21 cellular contexts compared by ENCODE assay signal in genomic region chr1:246661451-246661850, GRCh38.
"Had no signal": no experiment of that assay in that cellular context is flagged by ENCODE, and none has a peak within 500 bp of the region (broad histone marks: within the 10 kb centered on the region; RNA-seq: fewer than 3 reads in every experiment).

No MANE protein-coding gene starts in this region.

- H3K36me3 ChIP-seq: breast epithelium, colonic mucosa had no signal

- DNase-seq: activated CD4-positive, alpha-beta memory T cell treated with anti-CD3 and anti-CD28 coated beads, Interleukin-2, amount 10 ng/mL, durations not matched to agents 7 days and 5 days; activated CD4-positive, alpha-beta T cell treated with anti-CD3 and anti-CD28 coated beads for 48 hours; activated CD8-positive, alpha-beta memory T cell treated with anti-CD3 and anti-CD28 coated beads, Interleukin-2, amount 10 ng/mL, durations not matched to agents 7 days and 5 days; activated naive CD4-positive, alpha-beta T cell treated with Interleukin-2 at 50 U/mL for 16 hours; activated naive CD8-positive, alpha-beta T cell treated with anti-CD3 and anti-CD28 coated beads for 36 hours; colonic mucosa; dorsolateral prefrontal cortex; effector memory CD8-positive, alpha-beta T cell; foreskin melanocyte; immature natural killer cell; left ventricle myocardium inferior; naive thymus-derived CD8-positive, alpha-beta T cell; retina; stimulated activated CD4-positive, alpha-beta T cell treated with anti-CD3 and anti-CD28 coated beads, Interleukin-4, amount 100 ng/mL, for 1 hour; stimulated activated naive CD8-positive, alpha-beta T cell treated with anti-CD3 and anti-CD28 coated beads, Interleukin-15, Interleukin-2, amounts not matched to agents 100 U/mL and 50 U/mL, for 24 hours; substantia nigra; thyroid gland had no signal

- H3K27me3 ChIP-seq: breast epithelium, colonic mucosa, dorsolateral prefrontal cortex, thyroid gland had no signal

- H3K9me3 ChIP-seq: breast epithelium, colonic mucosa, left ventricle myocardium inferior, thyroid gland had no signal

- H3K27ac ChIP-seq: breast epithelium, colonic mucosa, dorsolateral prefrontal cortex, left ventricle myocardium inferior, thyroid gland had no signal

- H3K4me3 ChIP-seq: breast epithelium, colonic mucosa, dorsolateral prefrontal cortex, left ventricle myocardium inferior, thyroid gland had no signal

- H3K4me1 Mint-ChIP-seq: activated CD4-positive, alpha-beta memory T cell treated with anti-CD3 and anti-CD28 coated beads, Interleukin-2, amount 10 ng/mL, durations not matched to agents 7 days and 5 days; activated CD8-positive, alpha-beta memory T cell treated with anti-CD3 and anti-CD28 coated beads, Interleukin-2, amount 10 ng/mL, durations not matched to agents 7 days and 5 days; activated naive CD8-positive, alpha-beta T cell treated with anti-CD3 and anti-CD28 coated beads for 36 hours; central memory CD8-positive, alpha-beta T cell had no signal

- H3K9me3 Mint-ChIP-seq: activated CD4-positive, alpha-beta memory T cell treated with anti-CD3 and anti-CD28 coated beads, Interleukin-2, amount 10 ng/mL, durations not matched to agents 7 days and 5 days; activated naive CD8-positive, alpha-beta T cell treated with anti-CD3 and anti-CD28 coated beads for 36 hours; activated T-helper 2 cell treated with anti-CD3 and anti-CD28 coated beads, Interferon-gamma antibody, Interleukin-2, Interleukin-4, amounts not matched to agents 10 μg/mL and 5 μg/mL and 100 μg/mL, durations not matched to agents 14 hours and 24 hours and 36 hours; central memory CD8-positive, alpha-beta T cell; effector memory CD8-positive, alpha-beta T cell; immature natural killer cell; naive thymus-derived CD8-positive, alpha-beta T cell had no signal

- H3K4me3 Mint-ChIP-seq: activated CD4-positive, alpha-beta memory T cell treated with anti-CD3 and anti-CD28 coated beads, Interleukin-2, amount 10 ng/mL, durations not matched to agents 7 days and 5 days; activated CD8-positive, alpha-beta memory T cell treated with anti-CD3 and anti-CD28 coated beads, Interleukin-2, amount 10 ng/mL, durations not matched to agents 7 days and 5 days; activated naive CD8-positive, alpha-beta T cell treated with anti-CD3 and anti-CD28 coated beads for 36 hours; central memory CD8-positive, alpha-beta T cell; effector memory CD8-positive, alpha-beta T cell; immature natural killer cell; naive thymus-derived CD8-positive, alpha-beta T cell had no signal

- H3K4me1 ChIP-seq: breast epithelium, colonic mucosa, left ventricle myocardium inferior, thyroid gland had no signal

- H3K27me3 Mint-ChIP-seq: activated CD4-positive, alpha-beta memory T cell treated with anti-CD3 and anti-CD28 coated beads, Interleukin-2, amount 10 ng/mL, durations not matched to agents 7 days and 5 days; activated CD8-positive, alpha-beta memory T cell treated with anti-CD3 and anti-CD28 coated beads, Interleukin-2, amount 10 ng/mL, durations not matched to agents 7 days and 5 days; activated naive CD8-positive, alpha-beta T cell treated with anti-CD3 and anti-CD28 coated beads for 36 hours; central memory CD8-positive, alpha-beta T cell; effector memory CD8-positive, alpha-beta T cell; naive thymus-derived CD8-positive, alpha-beta T cell had no signal

- ATAC-seq: activated CD8-positive, alpha-beta memory T cell treated with anti-CD3 and anti-CD28 coated beads, Interleukin-2, amount 10 ng/mL, durations not matched to agents 7 days and 5 days; effector memory CD8-positive, alpha-beta T cell; esophagus mucosa; naive thymus-derived CD8-positive, alpha-beta T cell; stimulated activated naive CD8-positive, alpha-beta T cell treated with anti-CD3 and anti-CD28 coated beads, Interleukin-15, Interleukin-2, amounts not matched to agents 100 U/mL and 50 U/mL, for 24 hours had no signal

- H3K27ac Mint-ChIP-seq: activated CD4-positive, alpha-beta memory T cell treated with anti-CD3 and anti-CD28 coated beads, Interleukin-2, amount 10 ng/mL, durations not matched to agents 7 days and 5 days; activated CD8-positive, alpha-beta memory T cell treated with anti-CD3 and anti-CD28 coated beads, Interleukin-2, amount 10 ng/mL, durations not matched to agents 7 days and 5 days; activated naive CD8-positive, alpha-beta T cell treated with anti-CD3 and anti-CD28 coated beads for 36 hours; activated T-helper 2 cell treated with anti-CD3 and anti-CD28 coated beads, Interferon-gamma antibody, Interleukin-2, Interleukin-4, amounts not matched to agents 10 μg/mL and 5 μg/mL and 100 μg/mL, durations not matched to agents 14 hours and 24 hours and 36 hours; effector memory CD8-positive, alpha-beta T cell had no signal
